ENCODE assay signal across 8 cellular contexts in genomic region chr19:38619361-38620174, GRCh38. TPM values are rescaled to one million over a fixed set of nuclear protein-coding genes. Genes with fewer than 3 reads are reported as not detected.
A peak's percentile ranks its signal among the peaks of the same experiment; 100 is the strongest.
DNase-seq lines count a peak whose midpoint lies in the region; ATAC-seq and TF ChIP-seq lines count a peak whose summit lies in the region.

No MANE protein-coding gene starts in this region.

- H3K27ac Mint-ChIP-seq in brain (peak overlapping the region; percentile 93 to 99 (median 98)), memory B cell (peak overlapping the region; percentile 97)

- peaks cover 31% of the 10 kb centered on the region for H3K4me1 Mint-ChIP-seq in brain
- peaks cover 29% of the 10 kb centered on the region for H3K4me1 Mint-ChIP-seq in memory B cell

- H3K4me1 ChIP-seq in heart left ventricle (peaks cover 2 to 28% (median 20%) of the 10 kb centered on the region in 12 donors), uterus (no peaks in the 10 kb centered on the region)

- H3K4me3 Mint-ChIP-seq in brain (peak overlapping the region; percentile 99 to 100 (median 100)), memory B cell (peak overlapping the region; percentile 99)

- intact Hi-C loops in heart left ventricle (cut with DNase I): loop anchor here in 7 of 10 donors (5.0 to 10.0 kb wide), 7 partner anchors 75 to 505 kb away; partner anchors contain the start of genes FAM98C (in 3 of the 7), MRPS12 (in 3 of the 7), SARS2 (in 3 of the 7) and HNRNPL (in 1 of the 7)
- intact Hi-C loops in left ventricle myocardium superior (cut with micrococcal nuclease): no loop called here
- intact Hi-C loops in uterus (cut with DNase I; ENCODE audit: low total_unique reads): loop anchor here (5.0 kb wide), 1 partner anchor 212 kb away; no protein-coding TSS in a partner anchor

- ATAC-seq in heart left ventricle: peak in 2 of 4 donors; percentile 1 to 8
- no peak for ATAC-seq in left ventricle myocardium superior
- ATAC-seq in memory B cell (ENCODE audit: low read depth): no peak

- H3K27me3 Mint-ChIP-seq in brain: peaks cover 10% of the 10 kb centered on the region
- H3K27me3 Mint-ChIP-seq in memory B cell: no peaks in the 10 kb centered on the region

- H3K4me3 ChIP-seq in heart left ventricle (peak overlapping the region; percentile 54 to 98 (median 84)), uterus (peak overlapping the region; percentile 67 to 90)

- H3K9me3 Mint-ChIP-seq in brain (peaks cover 0 to 4% (median 0%) of the 10 kb centered on the region in 5 experiments), memory B cell (no peaks in the 10 kb centered on the region)

- WGBS in heart left ventricle, 4 donors: 12 to 16% (median 13%) methylated on average over 21 of the region's 21 CpGs

- no peaks in the 10 kb centered on the region for H3K9me3 ChIP-seq in heart left ventricle
- H3K9me3 ChIP-seq in uterus: no peaks in the 10 kb centered on the region

- DNase-seq in heart left ventricle (no peak), left ventricle myocardium superior (no peak), memory B cell (ENCODE audit: low spot score in 2 of 2) (no peak), uterus (no peak), anterior cingulate cortex (lab: John Stamatoyannopoulos, UW) (no peak), GDM1 (lab: John Stamatoyannopoulos, UW) (no peak)
- no peak for DNase-seq in stimulated activated CD8-positive, alpha-beta memory T cell treated with anti-CD3 and anti-CD28 coated beads, Interleukin-4, amount 100 ng/mL, for 48 hours

- TF ChIP-seq POLR2A in heart left ventricle (IDR thresholded peaks at IDR 0.05) (no peak), uterus (IDR thresholded peaks at IDR 0.05) (no peak)

- peaks cover 3 to 46% (median 43%) of the 10 kb centered on the region in 9 donors for H3K36me3 ChIP-seq in heart left ventricle
- H3K36me3 ChIP-seq in uterus: no peaks in the 10 kb centered on the region

- H3K36me3 Mint-ChIP-seq in brain (peaks cover 32% of the 10 kb centered on the region), memory B cell (peaks cover 23% of the 10 kb centered on the region)

- no peak for TF ChIP-seq CTCF in heart left ventricle (IDR thresholded peaks at IDR 0.05)
- no peak for TF ChIP-seq CTCF in brain (conservative IDR thresholded peaks at IDR 0.05)
- TF ChIP-seq CTCF in uterus (IDR thresholded peaks at IDR 0.05): no peak

- H3K27me3 ChIP-seq in heart left ventricle (no peaks in the 10 kb centered on the region), uterus (no peaks in the 10 kb centered on the region)

- H3K27ac ChIP-seq in heart left ventricle: peak overlapping the region; percentile 81 to 96 (median 90)
- peak overlapping the region; percentile 69 to 79 for H3K27ac ChIP-seq in uterus

RNA-seq across cellular contexts. Expression of gene EIF3K, which starts 0.6 kb away (rescaled TPM):
- total RNA-seq in heart left ventricle: 1,000 to 10,000 TPM in 1 of 9 donors, 100 to 1,000 TPM in 8; 447 to 1,239 (median 596) TPM
- polyA plus RNA-seq in heart left ventricle: 100 to 1,000 TPM; 761 to 801 TPM
- total RNA-seq in left ventricle myocardium superior: 674 TPM
- polyA plus RNA-seq in brain (ENCODE audit: insufficient read depth, low read depth, low replicate concordance): 367 TPM
- total RNA-seq in uterus: 100 to 1,000 TPM; 211 to 441 (median 246) TPM

RNA-seq across cellular contexts. Expression of gene MAP4K1, which starts 1.8 kb away (rescaled TPM):
- 1 to 10 TPM; 1.2 to 9.9 (median 2.7) TPM for total RNA-seq in heart left ventricle
- polyA plus RNA-seq in heart left ventricle: 1 to 10 TPM in 1 of 2 donors, under 1 TPM in 1; 0.69 to 2.7 TPM
- total RNA-seq in left ventricle myocardium superior: 1.8 TPM
- polyA plus RNA-seq in brain (ENCODE audit: insufficient read depth, low read depth, low replicate concordance): 1.4 TPM
- 1 to 10 TPM in 2 of 4 donors, under 1 TPM in 1, not detected in 1; 0.55 to 4.5 (median 3.6) TPM for total RNA-seq in uterus

RNA-seq across cellular contexts. Expression of gene ACTN4, which starts 27.9 kb away (rescaled TPM):
- total RNA-seq in heart left ventricle: 100 to 1,000 TPM; 124 to 307 (median 154) TPM
- 100 to 1,000 TPM; 100 to 107 TPM for polyA plus RNA-seq in heart left ventricle
- total RNA-seq in left ventricle myocardium superior: 131 TPM
- 379 TPM for polyA plus RNA-seq in brain (ENCODE audit: insufficient read depth, low read depth, low replicate concordance)
- 100 to 1,000 TPM; 259 to 844 (median 429) TPM for total RNA-seq in uterus
